In the genomic region with DNA sequence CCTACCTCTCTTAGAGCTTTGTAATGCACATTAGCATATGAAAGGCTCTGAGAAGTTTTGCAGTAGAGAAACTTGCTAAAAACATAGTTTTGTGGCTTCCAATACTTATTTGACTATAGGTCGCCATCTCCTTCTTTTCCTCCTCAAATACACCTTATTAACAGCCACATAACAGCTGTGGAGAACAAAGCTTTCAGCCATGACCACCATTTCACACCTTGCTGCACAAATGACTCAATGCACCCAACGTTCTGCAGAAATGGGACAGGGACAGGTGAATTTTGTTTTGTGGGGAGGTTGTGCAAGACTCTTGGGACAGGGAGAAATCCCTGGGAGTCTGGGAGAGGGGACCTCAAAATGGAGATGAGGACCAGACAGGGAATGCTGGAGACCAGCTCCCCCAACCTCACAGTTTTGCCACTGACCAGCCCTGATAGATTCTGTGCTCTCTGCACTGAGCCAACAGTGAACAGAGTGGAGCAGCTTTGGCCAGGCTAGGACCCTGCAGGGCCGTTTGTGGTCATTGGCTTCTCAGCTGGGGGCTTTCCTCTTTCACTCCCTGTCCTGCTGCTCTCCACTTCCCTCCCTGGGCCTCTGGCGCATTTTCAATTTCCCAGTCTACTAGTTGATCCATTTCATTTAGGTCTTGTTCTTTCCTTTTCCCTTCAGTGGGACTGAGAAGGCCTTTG, we compare ENCODE assay signal across 15 cellular contexts. TPM values are rescaled to one million over a fixed set of nuclear protein-coding genes. Genes with fewer than 3 reads are reported as not detected.
DNase-seq lines count a peak whose midpoint lies in the region; ATAC-seq and TF ChIP-seq lines count a peak whose summit lies in the region.
"Had no signal": no experiment of that assay in that cellular context is flagged by ENCODE, and none has a peak within 500 bp of the region (broad histone marks: within the 10 kb centered on the region; RNA-seq: fewer than 3 reads in every experiment).

No MANE protein-coding gene starts in this region.

- H3K36me3 Mint-ChIP-seq in activated CD4-positive, alpha-beta memory T cell treated with anti-CD3 and anti-CD28 coated beads for 36 hours = no peaks in the 10 kb centered on the region

- peaks cover 80% of the 10 kb centered on the region for H3K4me1 ChIP-seq in DOHH2 (ENCODE audit: control insufficient read depth, low read length)
- H3K4me1 ChIP-seq: left ventricle myocardium inferior had no signal

- peak overlapping the region; percentile 60 for H3K4me3 ChIP-seq in DOHH2 (ENCODE audit: low read length)
- H3K4me3 ChIP-seq: left ventricle myocardium inferior had no signal

- no peaks in the 10 kb centered on the region for H3F3A ChIP-seq in DOHH2 (ENCODE audit: control insufficient read depth, insufficient read depth)

- peak overlapping the region; percentile 74 for H3K27ac ChIP-seq in DOHH2 (ENCODE audit: low read depth, low read length)
- H3K27ac ChIP-seq: left ventricle myocardium inferior had no signal

- TF ChIP-seq CTCF in DOHH2 (IDR thresholded peaks at IDR 0.05; ENCODE audit: low read depth, low read length, poor library complexity, severe bottlenecking) = no peak

- H3K4me1 Mint-ChIP-seq in activated CD4-positive, alpha-beta memory T cell treated with anti-CD3 and anti-CD28 coated beads for 36 hours (ENCODE audit: low read depth) = no peaks in the 10 kb centered on the region

- H3K4me3 Mint-ChIP-seq in activated CD4-positive, alpha-beta memory T cell treated with anti-CD3 and anti-CD28 coated beads for 36 hours = no peak overlapping the region
- H3K4me3 Mint-ChIP-seq: T-helper 2 cell treated with Interferon-gamma antibody and Interleukin-4, amounts not matched to agents 5 μg/mL and 100 μg/mL, for 36 hours had no signal

- POLR2A ChIA-PET in activated CD4-positive, alpha-beta memory T cell treated with anti-CD3 and anti-CD28 coated beads for 36 hours (lab: Charles Lee) = no interaction called here

- peak; percentile 86 for ATAC-seq in GM19023 (IDR thresholded peaks at IDR 0.05; ENCODE audit: unreplicated experiment)
- peak; percentile 86 for ATAC-seq in GM21786 (IDR thresholded peaks at IDR 0.05; ENCODE audit: unreplicated experiment)
- ATAC-seq in HG03159 (IDR thresholded peaks at IDR 0.05; ENCODE audit: unreplicated experiment) = peak; percentile 85
- ATAC-seq: Panc1 had no signal

- peaks cover 9% of the 10 kb centered on the region for H3K27me3 Mint-ChIP-seq in activated CD4-positive, alpha-beta memory T cell treated with anti-CD3 and anti-CD28 coated beads for 36 hours

- H3K27me3 ChIP-seq in DOHH2 (ENCODE audit: control insufficient read depth, low read length) = no peaks in the 10 kb centered on the region

- H3K79me2 ChIP-seq in DOHH2 (ENCODE audit: control insufficient read depth, low read length) = no peaks in the 10 kb centered on the region

- H4K20me1 ChIP-seq in DOHH2 (ENCODE audit: control insufficient read depth, insufficient read depth, low read depth, low read length) = no peaks in the 10 kb centered on the region

- DNase-seq in HCEC 1CT = no peak
- DNase-seq in activated CD4-positive, alpha-beta memory T cell treated with anti-CD3 and anti-CD28 coated beads for 36 hours = no peak
- DNase-seq in 8988T = no peak
- no peak for DNase-seq in putamen (ENCODE audit: low spot score)
- DNase-seq: anterior cingulate cortex; effector CD8-positive, alpha-beta T cell; left ventricle myocardium inferior; NCI-H2107; nucleus accumbens had no signal

- no peak overlapping the region for H3K27ac Mint-ChIP-seq in activated CD4-positive, alpha-beta memory T cell treated with anti-CD3 and anti-CD28 coated beads for 36 hours
- H3K27ac Mint-ChIP-seq: T-helper 2 cell treated with Interferon-gamma antibody and Interleukin-4, amounts not matched to agents 5 μg/mL and 100 μg/mL, for 36 hours had no signal

- H3K9me2 ChIP-seq in DOHH2 (replicated peaks; ENCODE audit: control insufficient read depth, low read length) = no peaks in the 10 kb centered on the region

- CTCF ChIA-PET in activated CD4-positive, alpha-beta memory T cell treated with anti-CD3 and anti-CD28 coated beads for 36 hours (lab: Charles Lee) = no interaction called here

- H3K9me3 Mint-ChIP-seq in activated CD4-positive, alpha-beta memory T cell treated with anti-CD3 and anti-CD28 coated beads for 36 hours = no peaks in the 10 kb centered on the region
- H3K9me3 Mint-ChIP-seq: T-helper 2 cell treated with Interferon-gamma antibody and Interleukin-4, amounts not matched to agents 5 μg/mL and 100 μg/mL, for 36 hours had no signal

- H3K4me2 ChIP-seq in DOHH2 (ENCODE audit: low read length) = peak overlapping the region; percentile 78

- no peaks in the 10 kb centered on the region; the same call in 1 of the 2 replicates for H3K36me3 ChIP-seq in DOHH2 (ENCODE audit: control insufficient read depth, low read length)
- H3K36me3 ChIP-seq: left ventricle myocardium inferior had no signal

- H3K9me3 ChIP-seq in DOHH2 (ENCODE audit: control insufficient read depth, insufficient read depth, low read length) = no peaks in the 10 kb centered on the region
- H3K9me3 ChIP-seq: left ventricle myocardium inferior had no signal

- intact Hi-C loops in activated CD4-positive, alpha-beta memory T cell treated with anti-CD3 and anti-CD28 coated beads for 36 hours (cut with micrococcal nuclease) = no loop called here

RNA-seq across cellular contexts. Expression of a gene that starts 16.6 kb away (rescaled TPM):
- not detected for total RNA-seq in activated CD4-positive, alpha-beta memory T cell treated with anti-CD3 and anti-CD28 coated beads for 36 hours
- total RNA-seq: left ventricle myocardium inferior had no signal
